In the genomic region with DNA sequence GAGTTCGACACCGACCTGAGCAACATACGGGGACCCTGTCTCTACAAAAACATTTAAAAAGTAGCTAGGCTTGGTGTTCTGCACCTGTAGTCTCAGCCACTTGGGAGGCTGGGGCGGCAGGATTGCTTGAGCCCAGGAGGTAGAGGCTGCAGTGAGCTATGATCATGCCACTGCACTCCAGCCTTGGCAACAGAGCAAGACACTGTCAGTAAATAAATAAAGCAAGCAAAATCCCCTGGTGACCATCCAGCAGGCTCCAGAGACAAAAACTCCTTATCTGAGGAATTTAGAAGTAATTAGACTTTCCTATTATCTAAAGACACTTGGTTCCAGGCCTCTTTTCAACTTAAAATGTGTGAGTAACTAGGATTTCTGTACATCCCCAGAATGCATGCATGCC, we compare ENCODE assay signal across 22 cellular contexts. TPM values are rescaled to one million over a fixed set of nuclear protein-coding genes. Genes with fewer than 3 reads are reported as not detected.
DNase-seq lines count a peak whose midpoint lies in the region; TF ChIP-seq lines count a peak whose summit lies in the region.
"Had no signal": no experiment of that assay in that cellular context is flagged by ENCODE, and none has a peak within 500 bp of the region (broad histone marks: within the 10 kb centered on the region; RNA-seq: fewer than 3 reads in every experiment).

No MANE protein-coding gene starts in this region.

- CTCF ChIA-PET in CD8-positive, alpha-beta memory T cell (lab: Charles Lee) = interaction anchor here (9.0 kb wide), 1 partner anchor 158 kb away, joined by 87 read pairs; no protein-coding TSS in a partner anchor
- CTCF ChIA-PET in activated CD4-positive, alpha-beta memory T cell treated with anti-CD3 and anti-CD28 coated beads, Interleukin-2, amount 10 ng/mL, durations not matched to agents 7 days and 5 days (lab: Charles Lee) = interaction anchor here (1.7 to 5.4 kb wide), 2 partner anchors 86 to 158 kb away, joined by 3 to 107 read pairs; no protein-coding TSS in a partner anchor

- H4K8ac ChIP-seq in trophoblast cell (ENCODE audit: low read depth, low read length) = no peak overlapping the region

- H2AFZ ChIP-seq in trophoblast cell (ENCODE audit: insufficient read depth, low read length, poor library complexity) = no peak overlapping the region

- peaks cover 12% of the 10 kb centered on the region for H3K79me1 ChIP-seq in trophoblast cell (ENCODE audit: low read length)

- no peak overlapping the region for H3K18ac ChIP-seq in trophoblast cell (ENCODE audit: low read length)

- no peak overlapping the region for H3K4me2 ChIP-seq in trophoblast cell (ENCODE audit: low read length)

- H3K23ac ChIP-seq in trophoblast cell (ENCODE audit: low read length) = no peak overlapping the region

- no peak overlapping the region for H3K9ac ChIP-seq in trophoblast cell (ENCODE audit: low read length)

- no peaks in the 10 kb centered on the region for H3K36me3 Mint-ChIP-seq in CD8-positive, alpha-beta memory T cell
- H3K36me3 Mint-ChIP-seq in activated CD4-positive, alpha-beta memory T cell treated with anti-CD3 and anti-CD28 coated beads, Interleukin-2, amount 10 ng/mL, durations not matched to agents 7 days and 5 days (ENCODE audit: low read depth) = no peaks in the 10 kb centered on the region
- H3K36me3 Mint-ChIP-seq: activated naive CD4-positive, alpha-beta T cell treated with anti-CD3 and anti-CD28 coated beads, Interleukin-2, amount 50 U/mL, for 24 hours; CD14-positive monocyte had no signal

- H2BK12ac ChIP-seq in trophoblast cell (ENCODE audit: low read length) = no peak overlapping the region

- no peak overlapping the region for H4K91ac ChIP-seq in trophoblast cell (ENCODE audit: low read depth, low read length)

- no peak overlapping the region for H3K14ac ChIP-seq in trophoblast cell (ENCODE audit: low read length)

- TF ChIP-seq CTCF in fibroblast of the aortic adventitia (IDR thresholded peaks at IDR 0.05; ENCODE audit: insufficient read depth, low read length) (no peak), uterus (IDR thresholded peaks at IDR 0.05) (no peak)

- H3K27ac ChIP-seq in trophoblast cell (ENCODE audit: low read depth, low read length) (no peak overlapping the region), uterus (peak overlapping the region in 1 of 2 donors; percentile 20)
- H3K27ac ChIP-seq in CD8-positive, alpha-beta memory T cell (ENCODE audit: low read depth, low read length) = no peak overlapping the region
- H3K27ac ChIP-seq: SJCRH30 had no signal

- peak; percentile 31 for DNase-seq in EH (ENCODE audit: low read depth)
- DNase-seq in NCI-H226 = peak; percentile 43
- peak; percentile 54 for DNase-seq in fibroblast of the aortic adventitia (ENCODE audit: low read depth)
- peak; percentile 39 to 75 for DNase-seq in trophoblast cell
- DNase-seq in CD8-positive, alpha-beta memory T cell = no peak
- DNase-seq in activated CD4-positive, alpha-beta memory T cell treated with anti-CD3 and anti-CD28 coated beads, Interleukin-2, amount 10 ng/mL, durations not matched to agents 7 days and 5 days = no peak
- DNase-seq in stimulated activated CD4-positive, alpha-beta T cell treated with anti-CD3 and anti-CD28 coated beads, Interleukin-15, amount 100 ng/mL, for 24 hours = no peak
- DNase-seq in uterus = no peak
- DNase-seq: activated CD4-positive, alpha-beta T cell treated with anti-CD3 and anti-CD28 coated beads, Interleukin-2, amount 10 ng/mL, durations not matched to agents 24 days and 14 days; IMR-90; kidney; NCI-H2081 treated with DMSO at 0.1 percent for 48 hours; NCI-H510A treated with DMSO at 0.1 percent for 48 hours; SJCRH30; small intestine; stimulated activated CD4-positive, alpha-beta T cell treated with anti-CD3 and anti-CD28 coated beads, Interleukin-2, amount 100 ng/mL, for 24 hours; T-helper 1 cell had no signal

- POLR2A ChIA-PET in CD8-positive, alpha-beta memory T cell (lab: Charles Lee) = no interaction called here
- POLR2A ChIA-PET in activated CD4-positive, alpha-beta memory T cell treated with anti-CD3 and anti-CD28 coated beads, Interleukin-2, amount 10 ng/mL, durations not matched to agents 7 days and 5 days (lab: Charles Lee) = no interaction called here

- H3K27me3 Mint-ChIP-seq in CD8-positive, alpha-beta memory T cell = peaks cover 0 to 1% of the 10 kb centered on the region in 2 donors
- no peaks in the 10 kb centered on the region for H3K27me3 Mint-ChIP-seq in activated CD4-positive, alpha-beta memory T cell treated with anti-CD3 and anti-CD28 coated beads, Interleukin-2, amount 10 ng/mL, durations not matched to agents 7 days and 5 days
- H3K27me3 Mint-ChIP-seq: activated CD4-positive, alpha-beta T cell treated with anti-CD3 and anti-CD28 coated beads, Interleukin-2, amount 10 ng/mL, durations not matched to agents 24 days and 14 days; activated naive CD4-positive, alpha-beta T cell treated with anti-CD3 and anti-CD28 coated beads, Interleukin-2, amount 50 U/mL, for 24 hours; central memory CD8-positive, alpha-beta T cell had no signal

- H3K4me1 Mint-ChIP-seq in CD8-positive, alpha-beta memory T cell = peaks cover 5 to 9% (median 6%) of the 10 kb centered on the region in 3 donors
- peaks cover 9% of the 10 kb centered on the region for H3K4me1 Mint-ChIP-seq in activated CD4-positive, alpha-beta memory T cell treated with anti-CD3 and anti-CD28 coated beads, Interleukin-2, amount 10 ng/mL, durations not matched to agents 7 days and 5 days

- H3K4ac ChIP-seq in trophoblast cell (ENCODE audit: low read depth, low read length) = no peak overlapping the region

- peaks cover 7 to 8% of the 10 kb centered on the region in 2 experiments for H3K4me1 ChIP-seq in trophoblast cell (ENCODE audit: control insufficient read depth in 1 of 2, insufficient read depth in 2 of 2, low read length in 2 of 2)
- peaks cover 6% of the 10 kb centered on the region for H3K4me1 ChIP-seq in CD8-positive, alpha-beta memory T cell (ENCODE audit: insufficient read depth, low read length)
- H3K4me1 ChIP-seq in uterus = peaks cover 0 to 3% of the 10 kb centered on the region in 2 donors
- H3K4me1 ChIP-seq: SJCRH30 had no signal

- H3K4me3 ChIP-seq in fibroblast of the aortic adventitia (ENCODE audit: low read depth, low read length) (no peak overlapping the region), trophoblast cell (ENCODE audit: low read depth, low read length) (no peak overlapping the region), uterus (no peak overlapping the region)
- no peak overlapping the region for H3K4me3 ChIP-seq in CD8-positive, alpha-beta memory T cell (ENCODE audit: low read length)
- H3K4me3 ChIP-seq: lung, SJCRH30 had no signal

- no peaks in the 10 kb centered on the region for H3K79me2 ChIP-seq in trophoblast cell (ENCODE audit: control insufficient read depth, insufficient read depth, low read length, poor library complexity)

- no peak overlapping the region for H2BK120ac ChIP-seq in trophoblast cell (ENCODE audit: insufficient read depth, low read length, poor library complexity)

- no peak overlapping the region for H3K4me3 Mint-ChIP-seq in CD8-positive, alpha-beta memory T cell
- no peak overlapping the region for H3K4me3 Mint-ChIP-seq in activated CD4-positive, alpha-beta memory T cell treated with anti-CD3 and anti-CD28 coated beads, Interleukin-2, amount 10 ng/mL, durations not matched to agents 7 days and 5 days
- H3K4me3 Mint-ChIP-seq: activated CD4-positive, alpha-beta T cell treated with anti-CD3 and anti-CD28 coated beads, Interleukin-2, amount 10 ng/mL, durations not matched to agents 24 days and 14 days; activated naive CD4-positive, alpha-beta T cell treated with anti-CD3 and anti-CD28 coated beads, Interleukin-2, amount 50 U/mL, for 24 hours; activated T-helper 17 cell treated with anti-CD3 and anti-CD28 coated beads, Interleukin-2, amount 50 U/mL, for 72 hours; CD14-positive monocyte; central memory CD8-positive, alpha-beta T cell had no signal

- H3K27me3 ChIP-seq in trophoblast cell (ENCODE audit: insufficient read depth, low read length) (no peaks in the 10 kb centered on the region), uterus (no peaks in the 10 kb centered on the region)
- H3K27me3 ChIP-seq in CD8-positive, alpha-beta memory T cell (ENCODE audit: insufficient read depth, low read length, poor library complexity, severe bottlenecking) = no peaks in the 10 kb centered on the region
- H3K27me3 ChIP-seq: SJCRH30 had no signal

- H3K9me3 ChIP-seq in trophoblast cell (ENCODE audit: insufficient read depth, low read depth, low read length) = no peaks in the 10 kb centered on the region
- H3K9me3 ChIP-seq in CD8-positive, alpha-beta memory T cell (ENCODE audit: low read length) = no peaks in the 10 kb centered on the region
- no peaks in the 10 kb centered on the region for H3K9me3 ChIP-seq in uterus
- H3K9me3 ChIP-seq: SJCRH30 had no signal

- no CpG with 5 or more reads among the region's 4 CpGs for WGBS in trophoblast cell (ENCODE audit: extremely low coverage, insufficient coverage, insufficient read length)

- H4K12ac ChIP-seq in trophoblast cell (ENCODE audit: low read depth, low read length) = no peak overlapping the region

- no peak overlapping the region for H2BK5ac ChIP-seq in trophoblast cell (ENCODE audit: low read depth, low read length, poor library complexity)

- no peaks in the 10 kb centered on the region for H3K36me3 ChIP-seq in trophoblast cell (ENCODE audit: control insufficient read depth in 1 of 2, insufficient read depth in 2 of 2, low read length in 2 of 2)
- no peaks in the 10 kb centered on the region for H3K36me3 ChIP-seq in CD8-positive, alpha-beta memory T cell (ENCODE audit: insufficient read depth, low read length)
- H3K36me3 ChIP-seq in uterus = no peaks in the 10 kb centered on the region
- H3K36me3 ChIP-seq: SJCRH30 had no signal

- intact Hi-C loops in uterus (cut with DNase I; ENCODE audit: low total_unique reads) = loop anchor here (5.0 kb wide), 1 partner anchor 160 kb away; no protein-coding TSS in a partner anchor

- no peak overlapping the region for H3K27ac Mint-ChIP-seq in CD8-positive, alpha-beta memory T cell
- H3K27ac Mint-ChIP-seq in activated CD4-positive, alpha-beta memory T cell treated with anti-CD3 and anti-CD28 coated beads, Interleukin-2, amount 10 ng/mL, durations not matched to agents 7 days and 5 days = no peak overlapping the region
- H3K27ac Mint-ChIP-seq: activated CD4-positive, alpha-beta T cell treated with anti-CD3 and anti-CD28 coated beads, Interleukin-2, amount 10 ng/mL, durations not matched to agents 24 days and 14 days; activated naive CD4-positive, alpha-beta T cell treated with anti-CD3 and anti-CD28 coated beads, Interleukin-2, amount 50 U/mL, for 24 hours; activated T-helper 17 cell treated with anti-CD3 and anti-CD28 coated beads, Interleukin-2, amount 50 U/mL, for 72 hours had no signal

- no peak overlapping the region for H2AK5ac ChIP-seq in trophoblast cell (ENCODE audit: low read length)

- no peak for TF ChIP-seq POLR2A in uterus (IDR thresholded peaks at IDR 0.05)

- H3K9me3 Mint-ChIP-seq in CD8-positive, alpha-beta memory T cell = no peaks in the 10 kb centered on the region
- no peaks in the 10 kb centered on the region for H3K9me3 Mint-ChIP-seq in activated CD4-positive, alpha-beta memory T cell treated with anti-CD3 and anti-CD28 coated beads, Interleukin-2, amount 10 ng/mL, durations not matched to agents 7 days and 5 days
- H3K9me3 Mint-ChIP-seq: activated CD4-positive, alpha-beta T cell treated with anti-CD3 and anti-CD28 coated beads, Interleukin-2, amount 10 ng/mL, durations not matched to agents 24 days and 14 days; activated naive CD4-positive, alpha-beta T cell treated with anti-CD3 and anti-CD28 coated beads, Interleukin-2, amount 50 U/mL, for 24 hours; activated T-helper 17 cell treated with anti-CD3 and anti-CD28 coated beads, Interleukin-2, amount 50 U/mL, for 72 hours; CD14-positive monocyte; central memory CD8-positive, alpha-beta T cell had no signal

RNA-seq across cellular contexts. Expression of gene ZNF774, which starts 29.6 kb away (rescaled TPM):
- 1.4 and 2.3 TPM in 2 replicates for total RNA-seq in fibroblast of the aortic adventitia (ENCODE audit: low replicate concordance)
- polyA plus RNA-seq in trophoblast cell (2013) = 1.9 and 2.3 TPM in 2 replicates
- under 1 TPM; 0.50 to 0.64 TPM for total RNA-seq in CD8-positive, alpha-beta memory T cell
- not detected for polyA plus RNA-seq in CD8-positive, alpha-beta memory T cell
- 1 to 10 TPM in 1 of 2 experiments, under 1 TPM in 1; 0.83 to 1.0 TPM for total RNA-seq in activated CD4-positive, alpha-beta memory T cell treated with anti-CD3 and anti-CD28 coated beads, Interleukin-2, amount 10 ng/mL, durations not matched to agents 7 days and 5 days
- 1 to 10 TPM in 3 of 4 donors, under 1 TPM in 1; 0.51 to 5.5 (median 3.8) TPM for total RNA-seq in uterus

RNA-seq across cellular contexts. Expression of gene NGRN, which starts 57.1 kb away (rescaled TPM):
- total RNA-seq in fibroblast of the aortic adventitia (ENCODE audit: low replicate concordance) (67.2 and 76.3 TPM in 2 replicates), uterus (100 to 1,000 TPM in 1 of 4 donors, 10 to 100 TPM in 3; 35.6 to 119 (median 69.4) TPM)
- 53.6 and 53.7 TPM in 2 replicates for polyA plus RNA-seq in trophoblast cell (2013)
- total RNA-seq in CD8-positive, alpha-beta memory T cell = 10 to 100 TPM; 34.1 to 36.0 TPM
- polyA plus RNA-seq in CD8-positive, alpha-beta memory T cell = 45.8 TPM
- total RNA-seq in activated CD4-positive, alpha-beta memory T cell treated with anti-CD3 and anti-CD28 coated beads, Interleukin-2, amount 10 ng/mL, durations not matched to agents 7 days and 5 days = 10 to 100 TPM; 27.4 to 28.3 TPM

Comparison
In these comparisons a context has a peak if more than half of its experiments do, and no peak if none do; other contexts are left out.
1. DNase-seq: peak in EH (single experiment), NCI-H226 (single experiment), fibroblast of the aortic adventitia (single experiment) and trophoblast cell (2 of 2); none in CD8-positive, alpha-beta memory T cell (0 of 5), activated CD4-positive, alpha-beta memory T cell treated with anti-CD3 and anti-CD28 coated beads, Interleukin-2, amount 10 ng/mL, durations not matched to agents 7 days and 5 days (single experiment), stimulated activated CD4-positive, alpha-beta T cell treated with anti-CD3 and anti-CD28 coated beads, Interleukin-15, amount 100 ng/mL, for 24 hours (single experiment) and uterus (0 of 2).